ENCODE assay signal across 17 cellular contexts in genomic region chr14:90511795-90512331, GRCh38.
DNase-seq lines count a peak whose midpoint lies in the region; ATAC-seq and TF ChIP-seq lines count a peak whose summit lies in the region.
"Had no signal": no experiment of that assay in that cellular context is flagged by ENCODE, and none has a peak within 500 bp of the region (broad histone marks: within the 10 kb centered on the region; RNA-seq: fewer than 3 reads in every experiment).

No MANE protein-coding gene starts in this region.

- 72 to 85% methylated on average over 9 of the region's 9 CpGs for WGBS in heart right ventricle, 2 donors
- 73% methylated on average over 7 to 8 of the region's 9 CpGs for WGBS in thyroid gland, 2 donors

- H3K36me3 Mint-ChIP-seq in activated T-helper 17 cell treated with anti-CD3 and anti-CD28 coated beads, Interleukin-2, amount 50 U/mL, for 72 hours (ENCODE audit: low read depth): no peaks in the 10 kb centered on the region
- H3K36me3 Mint-ChIP-seq: IgD-negative memory B cell had no signal

- TF ChIP-seq POLR2A in Peyer's patch (IDR thresholded peaks at IDR 0.05) (no peak), thyroid gland (IDR thresholded peaks at IDR 0.05) (no peak)

- H3K9me3 ChIP-seq in heart right ventricle (peaks cover 0 to 2% (median 0%) of the 10 kb centered on the region in 11 donors), Peyer's patch (no peaks in the 10 kb centered on the region), thyroid gland (no peaks in the 10 kb centered on the region)

- H3K4me1 ChIP-seq in heart right ventricle (peaks cover 15 to 37% (median 25%) of the 10 kb centered on the region in 9 donors), Peyer's patch (peaks cover 0 to 55% (median 9%) of the 10 kb centered on the region in 4 donors), thyroid gland (peaks cover 35 to 54% of the 10 kb centered on the region in 2 donors)

- no peaks in the 10 kb centered on the region for H3K4me1 Mint-ChIP-seq in activated T-helper 17 cell treated with anti-CD3 and anti-CD28 coated beads, Interleukin-2, amount 50 U/mL, for 72 hours
- H3K4me1 Mint-ChIP-seq: IgD-negative memory B cell had no signal

- no peak overlapping the region for H3K27ac Mint-ChIP-seq in activated T-helper 17 cell treated with anti-CD3 and anti-CD28 coated beads, Interleukin-2, amount 50 U/mL, for 72 hours

- H3K27me3 Mint-ChIP-seq in activated T-helper 17 cell treated with anti-CD3 and anti-CD28 coated beads, Interleukin-2, amount 50 U/mL, for 72 hours: peaks cover 18% of the 10 kb centered on the region

- DNase-seq in heart right ventricle (no peak), left cardiac atrium (no peak), Peyer's patch (no peak), thyroid gland (no peak), NCI-H748 treated with DMSO at 0.1 percent for 48 hours (lab: John Stamatoyannopoulos, UW) (no peak)
- DNase-seq: activated CD4-positive, alpha-beta T cell treated with anti-CD3 and anti-CD28 coated beads, Interleukin-2, amount 50 U/mL, for 48 hours; amniotic stem cell; cortex of kidney; NCI-H1048; NCI-H774; stimulated activated naive CD4-positive, alpha-beta T cell treated with Interleukin-2 at 50 U/mL for 16 hours had no signal

- H3K36me3 ChIP-seq in heart right ventricle (no peaks in the 10 kb centered on the region), Peyer's patch (no peaks in the 10 kb centered on the region), thyroid gland (no peaks in the 10 kb centered on the region)

- H3K27me3 ChIP-seq in heart right ventricle (no peaks in the 10 kb centered on the region), Peyer's patch (no peaks in the 10 kb centered on the region), layer of hippocampus (ENCODE audit: control insufficient read depth, insufficient read depth, low read length) (no peaks in the 10 kb centered on the region), thyroid gland (no peaks in the 10 kb centered on the region)

- no peak for TF ChIP-seq CTCF in heart right ventricle (IDR thresholded peaks at IDR 0.05)
- TF ChIP-seq CTCF in Peyer's patch (IDR thresholded peaks at IDR 0.05): no peak
- no peak for TF ChIP-seq CTCF in thyroid gland (IDR thresholded peaks at IDR 0.05)

- peak overlapping the region in 6 of 10 donors; percentile 69 to 91 (median 84) for H3K27ac ChIP-seq in heart right ventricle
- peak overlapping the region in 3 of 4 donors; percentile 73 to 80 (median 79) for H3K27ac ChIP-seq in Peyer's patch
- H3K27ac ChIP-seq in layer of hippocampus (ENCODE audit: low read depth, low read length): peak overlapping the region; percentile 100
- peak overlapping the region; percentile 79 to 91 (median 85) for H3K27ac ChIP-seq in thyroid gland

- no peaks in the 10 kb centered on the region for H3K9me3 Mint-ChIP-seq in activated T-helper 17 cell treated with anti-CD3 and anti-CD28 coated beads, Interleukin-2, amount 50 U/mL, for 72 hours
- H3K9me3 Mint-ChIP-seq: IgD-negative memory B cell had no signal

- H3K4me3 ChIP-seq in heart right ventricle (no peak overlapping the region), Peyer's patch (no peak overlapping the region), thyroid gland (replicated peaks in 1 of 3) (no peak overlapping the region)
- H3K4me3 ChIP-seq: lung, smooth muscle cell had no signal

- H3K4me3 Mint-ChIP-seq in activated T-helper 17 cell treated with anti-CD3 and anti-CD28 coated beads, Interleukin-2, amount 50 U/mL, for 72 hours: no peak overlapping the region
- H3K4me3 Mint-ChIP-seq: IgD-negative memory B cell had no signal

- intact Hi-C loops in heart right ventricle (cut with DNase I) (loop anchor here in 2 of 10 donors (10.0 kb wide), 2 partner anchors 107 to 183 kb away; no protein-coding TSS in a partner anchor), left cardiac atrium (cut with DNase I) (loop anchor here in 1 of 2 donors (10.0 kb wide), 2 partner anchors 107 to 183 kb away; no protein-coding TSS in a partner anchor), thyroid gland (cut with DNase I) (loop anchor here (10.0 kb wide), 2 partner anchors 107 to 183 kb away; no protein-coding TSS in a partner anchor)

- ATAC-seq in heart right ventricle (no peak), left cardiac atrium (no peak), HG02588 (IDR thresholded peaks at IDR 0.05; ENCODE audit: unreplicated experiment) (no peak)
- ATAC-seq in activated T-helper 17 cell treated with anti-CD3 and anti-CD28 coated beads, Interleukin-2, amount 50 U/mL, for 72 hours (replicated peaks): no peak
